ENCODE assay signal across 21 cellular contexts in the genomic region with DNA sequence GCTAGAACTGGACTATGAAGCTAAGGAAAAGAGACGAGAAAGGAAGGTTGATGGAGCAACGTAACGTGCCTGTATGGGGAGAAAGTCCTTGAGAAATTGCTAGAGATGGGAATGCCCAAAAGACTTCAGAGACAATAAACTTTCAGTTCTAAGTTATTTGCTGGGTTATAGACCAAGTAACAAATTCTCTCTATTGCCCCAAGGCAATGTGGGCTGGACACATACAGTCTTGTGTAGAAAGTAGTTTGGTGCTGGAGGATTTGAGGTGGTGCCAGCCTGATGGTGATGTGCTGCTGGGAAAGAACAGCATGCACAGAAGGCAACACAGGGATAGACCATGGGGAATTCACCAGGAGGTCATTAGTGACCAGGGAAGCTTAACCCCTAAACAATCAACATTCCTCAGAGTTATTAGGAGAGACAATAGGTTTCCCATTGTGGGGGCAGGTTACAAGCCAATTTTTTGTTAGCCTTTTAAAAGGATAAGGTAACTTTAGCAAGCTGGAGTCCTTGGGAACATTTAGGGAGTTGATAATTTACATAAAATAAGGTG.
"Had no signal": no experiment of that assay in that cellular context is flagged by ENCODE, and none has a peak within 500 bp of the region (broad histone marks: within the 10 kb centered on the region; RNA-seq: fewer than 3 reads in every experiment).

No MANE protein-coding gene starts in this region.

- H3K4me3 Mint-ChIP-seq: activated naive CD8-positive, alpha-beta T cell treated with anti-CD3 and anti-CD28 coated beads, Interleukin-2, amount 10 ng/mL, durations not matched to agents 7 days and 5 days; effector memory CD8-positive, alpha-beta T cell; naive B cell; neural crest cell had no signal

- ATAC-seq: body of pancreas; effector memory CD8-positive, alpha-beta T cell; left ventricle myocardium superior; mucosa of descending colon; right cardiac atrium; stimulated activated naive CD8-positive, alpha-beta T cell treated with anti-CD3 and anti-CD28 coated beads, Interleukin-15, Interleukin-2, amounts not matched to agents 100 U/mL and 50 U/mL, for 24 hours had no signal

- H3K36me3 Mint-ChIP-seq: activated naive CD8-positive, alpha-beta T cell treated with anti-CD3 and anti-CD28 coated beads, Interleukin-2, amount 10 ng/mL, durations not matched to agents 7 days and 5 days; naive B cell had no signal

- H3K27ac ChIP-seq: body of pancreas, prostate gland, tibial artery, vagina, VCaP had no signal

- H3K4me1 ChIP-seq: body of pancreas, prostate gland, tibial artery, vagina had no signal

- H3K9me3 ChIP-seq: body of pancreas, mucosa of descending colon, prostate gland, tibial artery, vagina had no signal

- H3K4me3 ChIP-seq: body of pancreas, mucosa of descending colon, prostate gland, tibial artery, vagina had no signal

- H3K36me3 ChIP-seq: prostate gland, tibial artery, vagina had no signal

- H3K4me1 Mint-ChIP-seq: naive B cell had no signal

- H3K27me3 ChIP-seq: body of pancreas, tibial artery, vagina had no signal

- DNase-seq: activated CD4-positive, alpha-beta T cell treated with anti-CD3 and anti-CD28 coated beads for 1 hour; activated CD4-positive, alpha-beta T cell treated with anti-CD3 and anti-CD28 coated beads, Interleukin-2, amount 50 U/mL, for 48 hours; activated naive CD8-positive, alpha-beta T cell treated with anti-CD3 and anti-CD28 coated beads, Interleukin-2, amount 10 ng/mL, durations not matched to agents 7 days and 5 days; amygdala; body of pancreas; effector memory CD8-positive, alpha-beta T cell; foreskin fibroblast; hippocampal formation; left ventricle myocardium superior; mucosa of descending colon; naive B cell; right cardiac atrium; stimulated activated CD4-positive, alpha-beta T cell treated with anti-CD3 and anti-CD28 coated beads, Interleukin-2, amount 100 ng/mL, for 24 hours; stimulated activated naive CD8-positive, alpha-beta T cell treated with anti-CD3 and anti-CD28 coated beads, Interleukin-15, Interleukin-2, amounts not matched to agents 100 U/mL and 50 U/mL, for 24 hours; substantia nigra; T-helper 2 cell; tibial artery had no signal

- H3K9me3 Mint-ChIP-seq: activated naive CD8-positive, alpha-beta T cell treated with anti-CD3 and anti-CD28 coated beads, Interleukin-2, amount 10 ng/mL, durations not matched to agents 7 days and 5 days; effector memory CD8-positive, alpha-beta T cell had no signal

- H3K27ac Mint-ChIP-seq: activated naive CD8-positive, alpha-beta T cell treated with anti-CD3 and anti-CD28 coated beads, Interleukin-2, amount 10 ng/mL, durations not matched to agents 7 days and 5 days; effector memory CD8-positive, alpha-beta T cell; naive B cell had no signal
